In the genomic region with DNA sequence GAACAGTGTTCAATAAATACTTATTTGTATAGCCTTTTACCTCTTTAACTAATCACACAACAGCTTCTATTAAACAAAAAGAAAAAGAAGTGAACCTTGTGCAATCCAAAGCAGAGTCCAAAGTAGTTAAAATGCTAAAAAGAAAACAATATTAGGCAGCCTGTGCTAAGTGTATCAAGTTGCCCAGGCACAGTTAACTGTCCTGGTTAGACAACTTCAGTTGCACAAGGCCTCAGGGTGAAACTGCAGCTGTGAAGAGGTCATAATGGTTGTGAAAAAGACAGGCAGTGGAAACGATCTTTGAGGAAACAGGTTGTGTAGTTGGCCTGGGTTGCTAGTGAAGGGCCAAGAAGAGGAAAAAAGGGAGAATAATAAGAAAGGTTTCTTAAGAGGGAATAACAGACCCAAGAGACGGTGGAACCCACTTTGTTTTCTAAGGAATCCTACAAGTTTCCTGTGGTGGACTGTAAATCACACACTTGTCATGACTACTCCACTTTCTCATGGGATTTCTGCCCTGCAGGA, we compare ENCODE assay signal across 1 cellular context.
TF ChIP-seq lines count a peak whose summit lies in the region.

No MANE protein-coding gene starts in this region.

TF ChIP-seq in HepG2, 621 proteins besides CTCF, POLR2A, EP300 and RAD21 (continued from another document and continues in another):
- TF ChIP-seq, protein P1, sequence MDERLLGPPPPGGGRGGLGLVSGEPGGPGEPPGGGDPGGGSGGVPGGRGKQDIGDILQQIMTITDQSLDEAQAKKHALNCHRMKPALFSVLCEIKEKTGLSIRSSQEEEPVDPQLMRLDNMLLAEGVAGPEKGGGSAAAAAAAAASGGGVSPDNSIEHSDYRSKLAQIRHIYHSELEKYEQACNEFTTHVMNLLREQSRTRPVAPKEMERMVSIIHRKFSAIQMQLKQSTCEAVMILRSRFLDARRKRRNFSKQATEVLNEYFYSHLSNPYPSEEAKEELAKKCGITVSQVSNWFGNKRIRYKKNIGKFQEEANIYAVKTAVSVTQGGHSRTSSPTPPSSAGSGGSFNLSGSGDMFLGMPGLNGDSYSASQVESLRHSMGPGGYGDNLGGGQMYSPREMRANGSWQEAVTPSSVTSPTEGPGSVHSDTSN (CRISPR knock-in tag; IDR thresholded peaks at IDR 0.05): no peak
- TF ChIP-seq HNRNPL (IDR thresholded peaks at IDR 0.05; ENCODE audit: low read depth, low read length) (no peak), ZNF501 (CRISPR knock-in tag; IDR thresholded peaks at IDR 0.05) (no peak), SALL1 (CRISPR knock-in tag; IDR thresholded peaks at IDR 0.05) (peak; percentile 62), EED (CRISPR knock-in tag; IDR thresholded peaks at IDR 0.05) (no peak), SATB2 (CRISPR knock-in tag; IDR thresholded peaks at IDR 0.05) (no peak), SCMH1 (CRISPR knock-in tag; IDR thresholded peaks at IDR 0.05; ENCODE audit: borderline replicate concordance) (no peak), ZNF33B (CRISPR knock-in tag; IDR thresholded peaks at IDR 0.05) (no peak), ETV6 (CRISPR knock-in tag; conservative IDR thresholded peaks at IDR 0.05) (no peak), ISL2 (CRISPR knock-in tag; IDR thresholded peaks at IDR 0.05) (no peak), CENPT (CRISPR knock-in tag; IDR thresholded peaks at IDR 0.05; ENCODE audit: low read depth) (no peak), SETDB1 (CRISPR knock-in tag; IDR thresholded peaks at IDR 0.05; ENCODE audit: borderline replicate concordance) (no peak), ZNF235 (CRISPR knock-in tag; IDR thresholded peaks at IDR 0.05; ENCODE audit: borderline replicate concordance) (no peak), ZNF737 (CRISPR knock-in tag; IDR thresholded peaks at IDR 0.05; ENCODE audit: borderline replicate concordance) (no peak), SMAD1 (CRISPR knock-in tag; IDR thresholded peaks at IDR 0.05; ENCODE audit: borderline replicate concordance, low read depth) (no peak), SMARCE1 (IDR thresholded peaks at IDR 0.05; ENCODE audit: borderline replicate concordance) (no peak)
- TF ChIP-seq, protein P2, sequence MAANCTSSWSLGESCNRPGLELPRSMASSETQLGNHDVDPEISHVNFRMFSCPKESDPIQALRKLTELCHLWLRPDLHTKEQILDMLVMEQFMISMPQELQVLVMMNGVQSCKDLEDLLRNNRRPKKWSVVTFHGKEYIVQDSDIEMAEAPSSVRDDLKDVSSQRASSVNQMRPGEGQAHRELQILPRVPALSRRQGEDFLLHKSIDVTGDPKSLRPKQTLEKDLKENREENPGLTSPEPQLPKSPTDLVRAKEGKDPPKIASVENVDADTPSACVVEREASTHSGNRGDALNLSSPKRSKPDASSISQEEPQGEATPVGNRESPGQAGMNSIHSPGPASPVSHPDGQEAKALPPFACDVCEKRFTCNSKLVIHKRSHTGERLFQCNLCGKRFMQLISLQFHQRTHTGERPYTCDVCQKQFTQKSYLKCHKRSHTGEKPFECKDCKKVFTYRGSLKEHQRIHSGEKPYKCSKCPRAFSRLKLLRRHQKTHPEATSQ (CRISPR knock-in tag; IDR thresholded peaks at IDR 0.05; ENCODE audit: borderline replicate concordance): no peak
- TF ChIP-seq, protein P3, sequence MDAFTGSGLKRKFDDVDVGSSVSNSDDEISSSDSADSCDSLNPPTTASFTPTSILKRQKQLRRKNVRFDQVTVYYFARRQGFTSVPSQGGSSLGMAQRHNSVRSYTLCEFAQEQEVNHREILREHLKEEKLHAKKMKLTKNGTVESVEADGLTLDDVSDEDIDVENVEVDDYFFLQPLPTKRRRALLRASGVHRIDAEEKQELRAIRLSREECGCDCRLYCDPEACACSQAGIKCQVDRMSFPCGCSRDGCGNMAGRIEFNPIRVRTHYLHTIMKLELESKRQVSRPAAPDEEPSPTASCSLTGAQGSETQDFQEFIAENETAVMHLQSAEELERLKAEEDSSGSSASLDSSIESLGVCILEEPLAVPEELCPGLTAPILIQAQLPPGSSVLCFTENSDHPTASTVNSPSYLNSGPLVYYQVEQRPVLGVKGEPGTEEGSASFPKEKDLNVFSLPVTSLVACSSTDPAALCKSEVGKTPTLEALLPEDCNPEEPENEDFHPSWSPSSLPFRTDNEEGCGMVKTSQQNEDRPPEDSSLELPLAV (CRISPR knock-in tag; conservative IDR thresholded peaks at IDR 0.05; ENCODE audit: low read depth): no peak
- TF ChIP-seq, protein P4, sequence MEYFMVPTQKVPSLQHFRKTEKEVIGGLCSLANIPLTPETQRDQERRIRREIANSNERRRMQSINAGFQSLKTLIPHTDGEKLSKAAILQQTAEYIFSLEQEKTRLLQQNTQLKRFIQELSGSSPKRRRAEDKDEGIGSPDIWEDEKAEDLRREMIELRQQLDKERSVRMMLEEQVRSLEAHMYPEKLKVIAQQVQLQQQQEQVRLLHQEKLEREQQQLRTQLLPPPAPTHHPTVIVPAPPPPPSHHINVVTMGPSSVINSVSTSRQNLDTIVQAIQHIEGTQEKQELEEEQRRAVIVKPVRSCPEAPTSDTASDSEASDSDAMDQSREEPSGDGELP (IDR thresholded peaks at IDR 0.05; ENCODE audit: borderline replicate concordance, low read depth): peak; percentile 53; the same call in 1 of the 2 replicates
- TF ChIP-seq, protein P5, sequence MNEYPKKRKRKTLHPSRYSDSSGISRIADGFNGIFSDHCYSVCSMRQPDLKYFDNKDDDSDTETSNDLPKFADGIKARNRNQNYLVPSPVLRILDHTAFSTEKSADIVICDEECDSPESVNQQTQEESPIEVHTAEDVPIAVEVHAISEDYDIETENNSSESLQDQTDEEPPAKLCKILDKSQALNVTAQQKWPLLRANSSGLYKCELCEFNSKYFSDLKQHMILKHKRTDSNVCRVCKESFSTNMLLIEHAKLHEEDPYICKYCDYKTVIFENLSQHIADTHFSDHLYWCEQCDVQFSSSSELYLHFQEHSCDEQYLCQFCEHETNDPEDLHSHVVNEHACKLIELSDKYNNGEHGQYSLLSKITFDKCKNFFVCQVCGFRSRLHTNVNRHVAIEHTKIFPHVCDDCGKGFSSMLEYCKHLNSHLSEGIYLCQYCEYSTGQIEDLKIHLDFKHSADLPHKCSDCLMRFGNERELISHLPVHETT (CRISPR knock-in tag; conservative IDR thresholded peaks at IDR 0.05): no peak
- TF ChIP-seq, protein P6, sequence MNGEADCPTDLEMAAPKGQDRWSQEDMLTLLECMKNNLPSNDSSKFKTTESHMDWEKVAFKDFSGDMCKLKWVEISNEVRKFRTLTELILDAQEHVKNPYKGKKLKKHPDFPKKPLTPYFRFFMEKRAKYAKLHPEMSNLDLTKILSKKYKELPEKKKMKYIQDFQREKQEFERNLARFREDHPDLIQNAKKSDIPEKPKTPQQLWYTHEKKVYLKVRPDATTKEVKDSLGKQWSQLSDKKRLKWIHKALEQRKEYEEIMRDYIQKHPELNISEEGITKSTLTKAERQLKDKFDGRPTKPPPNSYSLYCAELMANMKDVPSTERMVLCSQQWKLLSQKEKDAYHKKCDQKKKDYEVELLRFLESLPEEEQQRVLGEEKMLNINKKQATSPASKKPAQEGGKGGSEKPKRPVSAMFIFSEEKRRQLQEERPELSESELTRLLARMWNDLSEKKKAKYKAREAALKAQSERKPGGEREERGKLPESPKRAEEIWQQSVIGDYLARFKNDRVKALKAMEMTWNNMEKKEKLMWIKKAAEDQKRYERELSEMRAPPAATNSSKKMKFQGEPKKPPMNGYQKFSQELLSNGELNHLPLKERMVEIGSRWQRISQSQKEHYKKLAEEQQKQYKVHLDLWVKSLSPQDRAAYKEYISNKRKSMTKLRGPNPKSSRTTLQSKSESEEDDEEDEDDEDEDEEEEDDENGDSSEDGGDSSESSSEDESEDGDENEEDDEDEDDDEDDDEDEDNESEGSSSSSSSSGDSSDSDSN (CRISPR knock-in tag; IDR thresholded peaks at IDR 0.05): no peak
- TF ChIP-seq, protein P7, sequence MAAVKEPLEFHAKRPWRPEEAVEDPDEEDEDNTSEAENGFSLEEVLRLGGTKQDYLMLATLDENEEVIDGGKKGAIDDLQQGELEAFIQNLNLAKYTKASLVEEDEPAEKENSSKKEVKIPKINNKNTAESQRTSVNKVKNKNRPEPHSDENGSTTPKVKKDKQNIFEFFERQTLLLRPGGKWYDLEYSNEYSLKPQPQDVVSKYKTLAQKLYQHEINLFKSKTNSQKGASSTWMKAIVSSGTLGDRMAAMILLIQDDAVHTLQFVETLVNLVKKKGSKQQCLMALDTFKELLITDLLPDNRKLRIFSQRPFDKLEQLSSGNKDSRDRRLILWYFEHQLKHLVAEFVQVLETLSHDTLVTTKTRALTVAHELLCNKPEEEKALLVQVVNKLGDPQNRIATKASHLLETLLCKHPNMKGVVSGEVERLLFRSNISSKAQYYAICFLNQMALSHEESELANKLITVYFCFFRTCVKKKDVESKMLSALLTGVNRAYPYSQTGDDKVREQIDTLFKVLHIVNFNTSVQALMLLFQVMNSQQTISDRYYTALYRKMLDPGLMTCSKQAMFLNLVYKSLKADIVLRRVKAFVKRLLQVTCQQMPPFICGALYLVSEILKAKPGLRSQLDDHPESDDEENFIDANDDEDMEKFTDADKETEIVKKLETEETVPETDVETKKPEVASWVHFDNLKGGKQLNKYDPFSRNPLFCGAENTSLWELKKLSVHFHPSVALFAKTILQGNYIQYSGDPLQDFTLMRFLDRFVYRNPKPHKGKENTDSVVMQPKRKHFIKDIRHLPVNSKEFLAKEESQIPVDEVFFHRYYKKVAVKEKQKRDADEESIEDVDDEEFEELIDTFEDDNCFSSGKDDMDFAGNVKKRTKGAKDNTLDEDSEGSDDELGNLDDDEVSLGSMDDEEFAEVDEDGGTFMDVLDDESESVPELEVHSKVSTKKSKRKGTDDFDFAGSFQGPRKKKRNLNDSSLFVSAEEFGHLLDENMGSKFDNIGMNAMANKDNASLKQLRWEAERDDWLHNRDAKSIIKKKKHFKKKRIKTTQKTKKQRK (IDR thresholded peaks at IDR 0.05; ENCODE audit: low read length): no peak
- TF ChIP-seq, protein P8, sequence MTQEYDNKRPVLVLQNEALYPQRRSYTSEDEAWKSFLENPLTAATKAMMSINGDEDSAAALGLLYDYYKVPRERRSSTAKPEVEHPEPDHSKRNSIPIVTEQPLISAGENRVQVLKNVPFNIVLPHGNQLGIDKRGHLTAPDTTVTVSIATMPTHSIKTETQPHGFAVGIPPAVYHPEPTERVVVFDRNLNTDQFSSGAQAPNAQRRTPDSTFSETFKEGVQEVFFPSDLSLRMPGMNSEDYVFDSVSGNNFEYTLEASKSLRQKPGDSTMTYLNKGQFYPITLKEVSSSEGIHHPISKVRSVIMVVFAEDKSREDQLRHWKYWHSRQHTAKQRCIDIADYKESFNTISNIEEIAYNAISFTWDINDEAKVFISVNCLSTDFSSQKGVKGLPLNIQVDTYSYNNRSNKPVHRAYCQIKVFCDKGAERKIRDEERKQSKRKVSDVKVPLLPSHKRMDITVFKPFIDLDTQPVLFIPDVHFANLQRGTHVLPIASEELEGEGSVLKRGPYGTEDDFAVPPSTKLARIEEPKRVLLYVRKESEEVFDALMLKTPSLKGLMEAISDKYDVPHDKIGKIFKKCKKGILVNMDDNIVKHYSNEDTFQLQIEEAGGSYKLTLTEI (CRISPR knock-in tag; conservative IDR thresholded peaks at IDR 0.05): no peak
- TF ChIP-seq, protein P9, sequence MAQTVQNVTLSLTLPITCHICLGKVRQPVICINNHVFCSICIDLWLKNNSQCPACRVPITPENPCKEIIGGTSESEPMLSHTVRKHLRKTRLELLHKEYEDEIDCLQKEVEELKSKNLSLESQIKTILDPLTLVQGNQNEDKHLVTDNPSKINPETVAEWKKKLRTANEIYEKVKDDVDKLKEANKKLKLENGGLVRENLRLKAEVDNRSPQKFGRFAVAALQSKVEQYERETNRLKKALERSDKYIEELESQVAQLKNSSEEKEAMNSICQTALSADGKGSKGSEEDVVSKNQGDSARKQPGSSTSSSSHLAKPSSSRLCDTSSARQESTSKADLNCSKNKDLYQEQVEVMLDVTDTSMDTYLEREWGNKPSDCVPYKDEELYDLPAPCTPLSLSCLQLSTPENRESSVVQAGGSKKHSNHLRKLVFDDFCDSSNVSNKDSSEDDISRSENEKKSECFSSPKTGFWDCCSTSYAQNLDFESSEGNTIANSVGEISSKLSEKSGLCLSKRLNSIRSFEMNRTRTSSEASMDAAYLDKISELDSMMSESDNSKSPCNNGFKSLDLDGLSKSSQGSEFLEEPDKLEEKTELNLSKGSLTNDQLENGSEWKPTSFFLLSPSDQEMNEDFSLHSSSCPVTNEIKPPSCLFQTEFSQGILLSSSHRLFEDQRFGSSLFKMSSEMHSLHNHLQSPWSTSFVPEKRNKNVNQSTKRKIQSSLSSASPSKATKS (CRISPR knock-in tag; IDR thresholded peaks at IDR 0.05): no peak
